Comparison of ENCODE assay signal across 8 cellular contexts in the genomic region with DNA sequence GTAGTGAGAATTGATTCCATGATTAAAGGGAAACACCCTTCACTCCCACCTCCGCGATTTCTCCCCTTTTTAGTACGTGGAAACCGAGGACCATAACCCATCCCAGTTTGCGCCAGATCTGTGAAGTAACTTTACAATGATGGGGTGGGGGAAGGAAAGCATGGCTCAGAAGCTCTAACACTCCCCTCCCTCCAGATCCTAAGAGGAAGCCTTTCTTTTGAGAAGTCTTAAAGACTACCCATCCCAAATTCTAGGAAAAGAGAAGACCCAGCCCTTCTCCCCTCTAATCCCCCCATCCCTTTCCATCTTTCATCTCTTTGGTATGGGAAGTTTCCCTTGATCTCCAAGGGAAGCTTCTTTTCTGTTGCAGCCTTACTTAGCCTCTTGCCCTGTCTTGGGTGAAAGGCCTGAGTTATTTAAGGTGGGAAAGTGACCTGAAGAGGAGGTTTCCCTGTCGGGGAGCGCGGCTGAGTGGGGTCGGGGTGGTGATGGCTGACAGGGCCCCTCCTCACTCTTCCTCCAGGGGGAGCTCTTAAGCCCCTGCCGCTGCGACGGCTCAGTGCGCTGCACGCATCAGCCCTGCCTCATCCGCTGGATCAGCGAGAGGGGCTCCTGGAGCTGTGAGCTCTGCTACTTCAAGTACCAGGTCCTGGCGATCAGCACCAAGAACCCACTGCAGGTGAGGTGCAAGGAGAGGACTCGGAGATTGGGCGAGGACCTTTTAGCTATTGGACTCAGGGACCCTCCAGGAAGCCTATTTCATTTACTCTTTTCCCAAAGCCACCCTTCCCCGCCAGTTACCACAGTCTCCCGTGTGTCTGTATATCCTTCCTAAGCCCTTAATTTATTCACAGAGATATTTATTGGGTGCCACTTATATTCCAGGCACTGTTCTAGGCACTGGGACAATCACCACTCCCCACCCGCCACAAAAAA. TPM values are rescaled to one million over a fixed set of nuclear protein-coding genes. Genes with fewer than 3 reads are reported as not detected.
A peak's percentile ranks its signal among the peaks of the same experiment; 100 is the strongest.
DNase-seq lines count a peak whose midpoint lies in the region; ATAC-seq and TF ChIP-seq lines count a peak whose summit lies in the region.

No MANE protein-coding gene starts in this region.

- H3K27me3 Mint-ChIP-seq in memory B cell, result no peaks in the 10 kb centered on the region
- no peaks in the 10 kb centered on the region for H3K27me3 Mint-ChIP-seq in stimulated activated naive CD8-positive, alpha-beta T cell treated with anti-CD3 and anti-CD28 coated beads, Interleukin-15, amount 100 ng/mL, for 72 hours

- peak overlapping the region; percentile 90 for H3K4me3 Mint-ChIP-seq in memory B cell
- peak overlapping the region; percentile 92 to 93 for H3K4me3 Mint-ChIP-seq in stimulated activated naive CD8-positive, alpha-beta T cell treated with anti-CD3 and anti-CD28 coated beads, Interleukin-15, amount 100 ng/mL, for 72 hours

- in situ Hi-C loops in brain microvascular endothelial cell (cut with HindIII; ENCODE audit: low pct_ligation_motif_present, low sequenced_read_pairs), result no loop called here

- no peak overlapping the region for H3K27ac ChIP-seq in brain microvascular endothelial cell

- H3K36me3 Mint-ChIP-seq in memory B cell, result peaks cover 14% of the 10 kb centered on the region

- ATAC-seq in memory B cell (ENCODE audit: low read depth), result peak; percentile 21
- ATAC-seq in stimulated activated naive CD8-positive, alpha-beta T cell treated with anti-CD3 and anti-CD28 coated beads, Interleukin-15, amount 100 ng/mL, for 72 hours, result peak; percentile 44
- ATAC-seq in GM21360 (IDR thresholded peaks at IDR 0.05; ENCODE audit: unreplicated experiment), result no peak

- H3K9me3 Mint-ChIP-seq in memory B cell, result no peaks in the 10 kb centered on the region
- no peaks in the 10 kb centered on the region for H3K9me3 Mint-ChIP-seq in stimulated activated naive CD8-positive, alpha-beta T cell treated with anti-CD3 and anti-CD28 coated beads, Interleukin-15, amount 100 ng/mL, for 72 hours

- H3K4me1 Mint-ChIP-seq in memory B cell, result peaks cover 48% of the 10 kb centered on the region
- H3K4me1 Mint-ChIP-seq in stimulated activated naive CD8-positive, alpha-beta T cell treated with anti-CD3 and anti-CD28 coated beads, Interleukin-15, amount 100 ng/mL, for 72 hours, result peaks cover 64% of the 10 kb centered on the region

- peak; percentile 59 for DNase-seq in HT-29 (ENCODE audit: low spot score)
- peak; percentile 71 for DNase-seq in UCSD-AML1 (lab: John Stamatoyannopoulos, UW; ENCODE audit: unreplicated experiment)
- DNase-seq in brain microvascular endothelial cell, result no peak
- DNase-seq in memory B cell (ENCODE audit: low spot score in 2 of 2), result peak; percentile 60 to 67
- DNase-seq in stimulated activated naive CD8-positive, alpha-beta T cell treated with anti-CD3 and anti-CD28 coated beads, Interleukin-15, amount 100 ng/mL, for 72 hours, result peak; percentile 75 to 76
- DNase-seq in cerebellar cortex (ENCODE audit: low spot score), result no peak

- H3K36me3 ChIP-seq in brain microvascular endothelial cell (replicated peaks), result no peaks in the 10 kb centered on the region

- peak; percentile 94 for TF ChIP-seq CTCF in GM12872 (IDR thresholded peaks at IDR 0.05; ENCODE audit: insufficient read depth, low read depth, low read length)
- TF ChIP-seq CTCF in brain microvascular endothelial cell (IDR thresholded peaks at IDR 0.05; ENCODE audit: low read depth, low read length, missing control alignments), result peak; percentile 89

- H3K4me3 ChIP-seq in brain microvascular endothelial cell (ENCODE audit: low read depth, low read length), result no peak overlapping the region

- peak overlapping the region; percentile 88 for H3K27ac Mint-ChIP-seq in memory B cell
- H3K27ac Mint-ChIP-seq in stimulated activated naive CD8-positive, alpha-beta T cell treated with anti-CD3 and anti-CD28 coated beads, Interleukin-15, amount 100 ng/mL, for 72 hours, result peak overlapping the region; percentile 87

- no peaks in the 10 kb centered on the region for H3K27me3 ChIP-seq in brain microvascular endothelial cell (replicated peaks)

RNA-seq across cellular contexts. Expression of a gene that starts 1.8 kb away (rescaled TPM):
- 9.4 and 12.3 TPM in 2 replicates for total RNA-seq in HT-29 (2014; rRNA removed; shearing (Covaris generic))

RNA-seq across cellular contexts. Expression of a gene that starts 4.6 kb away (rescaled TPM):
- 310 and 345 TPM in 2 replicates for total RNA-seq in HT-29 (2014; rRNA removed; shearing (Covaris generic))

RNA-seq across cellular contexts. Expression of a gene that starts 10.2 kb away (rescaled TPM):
- 7.0 and 11.0 TPM in 2 replicates for total RNA-seq in HT-29 (2014; rRNA removed; shearing (Covaris generic))

RNA-seq across cellular contexts. Expression of a gene that starts 11.8 kb away (rescaled TPM):
- 35.0 and 42.9 TPM in 2 replicates for total RNA-seq in HT-29 (2014; rRNA removed; shearing (Covaris generic))

RNA-seq across cellular contexts. Expression of a gene that starts 15.2 kb away (rescaled TPM):
- 25.7 and 34.0 TPM in 2 replicates for total RNA-seq in HT-29 (2014; rRNA removed; shearing (Covaris generic))

Comparison
In these comparisons a context has a peak if more than half of its experiments do, and no peak if none do; other contexts are left out.
1. DNase-seq: peak in HT-29 (single experiment), UCSD-AML1 (single experiment), memory B cell (2 of 2) and stimulated activated naive CD8-positive, alpha-beta T cell treated with anti-CD3 and anti-CD28 coated beads, Interleukin-15, amount 100 ng/mL, for 72 hours (2 of 2); none in brain microvascular endothelial cell (single experiment) and cerebellar cortex (single experiment).